In the genomic region with DNA sequence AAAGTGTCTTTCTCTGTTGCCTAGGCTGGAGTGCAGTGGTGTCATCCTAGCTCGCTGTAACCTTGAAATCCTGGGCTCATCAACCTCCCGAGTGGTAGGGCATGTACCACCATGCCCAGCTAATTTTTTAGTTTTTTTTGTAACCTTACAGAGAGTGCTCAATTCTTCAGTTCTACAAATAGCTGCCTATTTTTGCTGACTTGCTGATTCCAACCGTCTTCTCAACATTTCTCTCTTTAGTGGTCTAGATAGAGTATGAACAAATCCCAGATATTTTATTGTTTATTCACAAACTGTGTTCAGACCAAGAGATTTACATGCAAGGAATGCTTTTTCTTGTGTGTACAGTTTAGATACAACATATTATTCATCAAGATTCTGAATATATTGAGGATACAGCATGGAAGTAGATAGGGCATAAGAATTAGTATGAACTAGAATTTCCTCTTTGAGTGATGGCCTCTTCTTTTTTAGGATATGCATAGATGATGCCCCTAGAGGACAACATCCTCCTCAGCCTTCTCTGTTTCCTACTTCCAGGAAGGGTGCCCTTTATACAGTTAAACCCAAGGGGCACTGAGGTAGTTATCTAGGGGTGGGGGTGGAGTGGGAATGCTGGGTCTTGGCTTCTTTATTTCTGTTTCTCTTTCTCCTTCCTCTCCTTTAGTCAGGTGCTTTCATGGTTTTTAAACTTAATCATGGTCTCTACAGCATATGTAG, we compare ENCODE assay signal across 1 cellular context.
TF ChIP-seq lines count a peak whose summit lies in the region.

No MANE protein-coding gene starts in this region.

TF ChIP-seq in GM12891, 5 proteins besides CTCF, POLR2A, EP300 and RAD21 (continued from another document):
- TF ChIP-seq POU2F2 (IDR thresholded peaks at IDR 0.05; ENCODE audit: low read depth, low read length) = no peak
TF ChIP-seq in GM12891: peak in this region for 0.
